ENCODE assay signal across 19 cellular contexts in genomic region chr1:208043690-208044089, GRCh38.
DNase-seq lines count a peak whose midpoint lies in the region; ATAC-seq and TF ChIP-seq lines count a peak whose summit lies in the region.
"Had no signal": no experiment of that assay in that cellular context is flagged by ENCODE, and none has a peak within 500 bp of the region (broad histone marks: within the 10 kb centered on the region; RNA-seq: fewer than 3 reads in every experiment).

No MANE protein-coding gene starts in this region.

- TF ChIP-seq CTCF in LNCaP clone FGC (IDR thresholded peaks at IDR 0.05; ENCODE audit: control insufficient read depth, extremely low read depth, insufficient read depth) (peak; percentile 60), nephron progenitor cell (IDR thresholded peaks at IDR 0.05) (no peak)
- TF ChIP-seq CTCF in CD4-positive, alpha-beta T cell (IDR thresholded peaks at IDR 0.05), result no peak

- H3K27ac ChIP-seq in CD4-positive, alpha-beta T cell (ENCODE audit: low read depth, low read length), result no peak overlapping the region
- H3K27ac ChIP-seq: psoas muscle had no signal

- no peaks in the 10 kb centered on the region for H3K36me3 Mint-ChIP-seq in CD4-positive, alpha-beta T cell (ENCODE audit: low read depth)
- H3K36me3 Mint-ChIP-seq in nephron progenitor cell (ENCODE audit: low read depth), result peaks cover 47% of the 10 kb centered on the region

- no peak overlapping the region for H3K4me3 ChIP-seq in LNCaP clone FGC (ENCODE audit: low read depth, low read length)
- H3K4me3 ChIP-seq: psoas muscle had no signal

- H3K4me1 Mint-ChIP-seq in CD4-positive, alpha-beta T cell (ENCODE audit: low read depth), result no peaks in the 10 kb centered on the region
- peaks cover 54% of the 10 kb centered on the region for H3K4me1 Mint-ChIP-seq in nephron progenitor cell

- CTCF ChIA-PET in CD4-positive, alpha-beta T cell (lab: Charles Lee), result no interaction called here

- H3K9me3 ChIP-seq in CD4-positive, alpha-beta T cell (ENCODE audit: control insufficient read depth, low read length), result no peaks in the 10 kb centered on the region
- H3K9me3 ChIP-seq: psoas muscle had no signal

- peaks cover 5% of the 10 kb centered on the region for H3K27me3 Mint-ChIP-seq in CD4-positive, alpha-beta T cell
- H3K27me3 Mint-ChIP-seq in nephron progenitor cell (ENCODE audit: low read depth, poor library complexity), result peaks cover 11% of the 10 kb centered on the region
- H3K27me3 Mint-ChIP-seq: activated CD8-positive, alpha-beta T cell treated with anti-CD3 and anti-CD28 coated beads for 36 hours had no signal

- intact Hi-C loops in CD4-positive, alpha-beta T cell (cut with DNase I, micrococcal nuclease), result no loop called here

- ATAC-seq in CD4-positive, alpha-beta T cell (ENCODE audit: poor library complexity), result no peak
- ATAC-seq in HG02623 (IDR thresholded peaks at IDR 0.05; ENCODE audit: unreplicated experiment), result no peak
- ATAC-seq: activated CD8-positive, alpha-beta T cell treated with anti-CD3 and anti-CD28 coated beads for 36 hours; activated T-cell treated with anti-CD3 and anti-CD28 coated beads, Interleukin-2, amount 50 U/mL, for 72 hours; HCT116; psoas muscle had no signal

- H3K9me3 Mint-ChIP-seq in CD4-positive, alpha-beta T cell, result no peaks in the 10 kb centered on the region
- no peaks in the 10 kb centered on the region for H3K9me3 Mint-ChIP-seq in nephron progenitor cell
- H3K9me3 Mint-ChIP-seq: activated CD8-positive, alpha-beta T cell treated with anti-CD3 and anti-CD28 coated beads for 36 hours; activated T-cell treated with anti-CD3 and anti-CD28 coated beads, Interleukin-2, amount 50 U/mL, for 72 hours; endodermal cell had no signal

- no peak overlapping the region for H3K27ac Mint-ChIP-seq in CD4-positive, alpha-beta T cell
- H3K27ac Mint-ChIP-seq in nephron progenitor cell, result no peak overlapping the region
- H3K27ac Mint-ChIP-seq: activated CD8-positive, alpha-beta T cell treated with anti-CD3 and anti-CD28 coated beads for 36 hours; activated T-cell treated with anti-CD3 and anti-CD28 coated beads, Interleukin-2, amount 50 U/mL, for 72 hours; endodermal cell had no signal

- no peaks in the 10 kb centered on the region for H3K27me3 ChIP-seq in CD4-positive, alpha-beta T cell (ENCODE audit: control insufficient read depth, insufficient read depth, low read length)

- POLR2A ChIA-PET in CD4-positive, alpha-beta T cell (lab: Charles Lee), result no interaction called here

- DNase-seq in Ammon's horn (ENCODE audit: low spot score) (peak; percentile 59), LNCaP clone FGC (ENCODE audit: low read depth) (peak; percentile 71), cerebellar cortex (ENCODE audit: low spot score) (peak; percentile 95), occipital lobe (lab: John Stamatoyannopoulos, UW) (peak; percentile 50), globus pallidus (ENCODE audit: low spot score) (no peak), nephron progenitor cell (no peak)
- DNase-seq in CD4-positive, alpha-beta T cell, result no peak
- DNase-seq: activated CD8-positive, alpha-beta T cell treated with anti-CD3 and anti-CD28 coated beads for 36 hours; activated T-cell treated with anti-CD3 and anti-CD28 coated beads, Interleukin-2, amount 50 U/mL, for 72 hours; Calu3; central memory CD4-positive, alpha-beta T cell; endodermal cell; left cardiac atrium; NCI-H187 treated with DMSO at 0.1 percent for 48 hours; psoas muscle; stimulated activated CD4-positive, alpha-beta T cell treated with anti-CD3 and anti-CD28 coated beads, Interleukin-12 subunit alpha, Interleukin-12 subunit beta, amount 100 ng/mL, for 4 hours; stimulated activated naive CD4-positive, alpha-beta T cell had no signal

- H3K4me3 Mint-ChIP-seq in CD4-positive, alpha-beta T cell, result no peak overlapping the region
- H3K4me3 Mint-ChIP-seq in nephron progenitor cell, result no peak overlapping the region
- H3K4me3 Mint-ChIP-seq: activated CD8-positive, alpha-beta T cell treated with anti-CD3 and anti-CD28 coated beads for 36 hours; activated T-cell treated with anti-CD3 and anti-CD28 coated beads, Interleukin-2, amount 50 U/mL, for 72 hours; endodermal cell had no signal

Comparison
In these comparisons a context has a peak if more than half of its experiments do, and no peak if none do; other contexts are left out.
1. DNase-seq: peak in Ammon's horn (single experiment), LNCaP clone FGC (single experiment), cerebellar cortex (single experiment) and occipital lobe (single experiment); none in globus pallidus (single experiment), CD4-positive, alpha-beta T cell (0 of 10) and nephron progenitor cell (single experiment).